ENCODE assay signal across 26 cellular contexts in the genomic region with DNA sequence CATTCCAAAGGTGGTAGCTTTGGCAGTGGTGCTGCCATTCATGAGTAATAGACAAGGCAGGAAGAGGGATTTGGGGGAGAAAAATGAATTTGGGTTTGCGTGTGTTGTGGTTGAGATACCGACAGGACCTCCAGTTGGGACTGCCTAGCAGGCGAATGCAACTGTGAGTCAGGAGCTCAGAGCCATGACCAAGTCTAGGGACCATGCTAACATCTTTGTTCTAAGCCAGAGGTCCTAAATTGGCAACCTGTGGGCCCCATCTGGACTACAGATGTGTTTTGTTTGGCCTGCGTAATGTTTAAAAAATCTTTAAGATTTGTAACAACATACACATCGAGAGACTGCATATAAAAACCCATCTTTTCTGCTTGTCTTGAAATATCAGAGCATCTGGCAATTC.
"Had no signal": no experiment of that assay in that cellular context is flagged by ENCODE, and none has a peak within 500 bp of the region (broad histone marks: within the 10 kb centered on the region; RNA-seq: fewer than 3 reads in every experiment).

No MANE protein-coding gene starts in this region.

- DNase-seq: colonic mucosa; dermis blood vessel endothelial cell; effector memory CD4-positive, alpha-beta T cell; hypothalamus; immature natural killer cell; islet precursor cell; left ventricle myocardium superior; lower lobe of right lung; naive thymus-derived CD8-positive, alpha-beta T cell; nephron progenitor cell; nucleus accumbens; ovary; posterior cingulate gyrus; psoas muscle; right cardiac atrium; sigmoid colon; stimulated activated CD4-positive, alpha-beta T cell treated with anti-CD3 and anti-CD28 coated beads, Interleukin-2, amount 100 ng/mL, for 24 hours; stimulated activated CD4-positive, alpha-beta T cell treated with anti-CD3 and anti-CD28 coated beads, Interleukin-4, amount 100 ng/mL, for 24 hours; stimulated activated naive CD4-positive, alpha-beta T cell treated with Interleukin-2 at 50 U/mL for 16 hours; stomach; thyroid gland; trophoblast cell had no signal

- H3K4me3 ChIP-seq: colonic mucosa, esophagus muscularis mucosa, lower lobe of right lung, ovary, psoas muscle, sigmoid colon, stomach, thyroid gland, vagina had no signal

- H3K9me3 ChIP-seq: colonic mucosa, esophagus muscularis mucosa, lower lobe of right lung, ovary, psoas muscle, sigmoid colon, stomach, thyroid gland, vagina had no signal

- H3K27me3 ChIP-seq: colonic mucosa, esophagus muscularis mucosa, ovary, sigmoid colon, stomach, thyroid gland, vagina had no signal

- H3K36me3 ChIP-seq: colonic mucosa, esophagus muscularis mucosa, lower lobe of right lung, ovary, sigmoid colon, stomach, thyroid gland, vagina had no signal

- FAIRE-seq: endothelial cell of umbilical vein, frontal cortex had no signal
